13 cellular contexts compared by ENCODE assay signal in the genomic region with DNA sequence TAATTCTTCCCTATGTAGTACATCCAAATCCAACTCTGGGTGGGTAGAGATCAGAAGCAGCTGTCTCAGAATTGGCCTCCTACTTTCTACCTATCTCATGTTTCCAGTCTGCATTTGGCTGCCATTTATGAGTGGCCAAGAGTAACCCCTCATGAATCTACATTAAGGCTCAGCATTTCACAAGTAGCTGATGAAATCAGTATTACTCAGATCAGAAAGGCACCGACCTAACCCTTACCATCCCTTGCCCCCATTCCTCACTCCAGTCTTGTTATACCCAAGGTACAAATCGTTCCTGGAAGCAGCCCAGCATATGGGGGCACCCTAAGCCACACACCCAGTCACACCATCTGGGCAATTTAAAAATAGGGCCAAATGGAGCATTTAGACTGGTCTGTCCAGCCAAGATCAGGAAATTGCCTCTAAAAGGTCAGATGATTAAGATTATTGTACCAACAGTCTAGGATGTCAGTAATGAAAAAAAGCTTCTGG. TPM values are rescaled to one million over a fixed set of nuclear protein-coding genes. Genes with fewer than 3 reads are reported as not detected.
DNase-seq lines count a peak whose midpoint lies in the region; ATAC-seq and TF ChIP-seq lines count a peak whose summit lies in the region.
"Had no signal": no experiment of that assay in that cellular context is flagged by ENCODE, and none has a peak within 500 bp of the region (broad histone marks: within the 10 kb centered on the region; RNA-seq: fewer than 3 reads in every experiment).

No MANE protein-coding gene starts in this region.

- no peak for TF ChIP-seq CTCF in PC-9 (conservative IDR thresholded peaks at IDR 0.05)

- BruUV-seq in PC-9 (replicated peaks; lab: Mats Ljungman, UMichigan), result no TSS peak

- peak overlapping the region; percentile 10 for H3K4me3 Mint-ChIP-seq in T-helper 2 cell treated with Interferon-gamma antibody and Interleukin-4, amounts not matched to agents 5 μg/mL and 100 μg/mL, for 36 hours
- H3K4me3 Mint-ChIP-seq in effector memory CD8-positive, alpha-beta T cell, result no peak overlapping the region

- peaks cover 12% of the 10 kb centered on the region; the same call in 1 of the 2 replicates for H3K4me1 ChIP-seq in PC-9 (replicated peaks; ENCODE audit: insufficient read depth)

- H3K27me3 ChIP-seq in PC-9 (ENCODE audit: insufficient read depth, low read depth), result no peaks in the 10 kb centered on the region

- peak; percentile 63 for ATAC-seq in sciatic nerve
- ATAC-seq in effector memory CD8-positive, alpha-beta T cell (replicated peaks), result no peak
- ATAC-seq: K562, left lobe of liver had no signal

- H4K20me1 ChIP-seq in PC-9 (ENCODE audit: insufficient read depth), result no peaks in the 10 kb centered on the region

- H3K36me3 Mint-ChIP-seq in T-helper 2 cell treated with Interferon-gamma antibody and Interleukin-4, amounts not matched to agents 5 μg/mL and 100 μg/mL, for 36 hours (ENCODE audit: low read depth), result peaks cover 62% of the 10 kb centered on the region
- H3K36me3 Mint-ChIP-seq in effector memory CD8-positive, alpha-beta T cell (ENCODE audit: insufficient read depth), result peaks cover 11% of the 10 kb centered on the region

- DNase-seq in T-helper 2 cell treated with Interferon-gamma antibody and Interleukin-4, amounts not matched to agents 5 μg/mL and 100 μg/mL, for 36 hours (ENCODE audit: low spot score), result no peak
- DNase-seq in T-helper 2 cell (no peak), PC-9 (no peak), cerebellum (ENCODE audit: low spot score) (peak; percentile 24), sciatic nerve (ENCODE audit: low spot score) (no peak), CD1c-positive myeloid dendritic cell (ENCODE audit: extremely low spot score) (no peak), RKO (ENCODE audit: low spot score) (no peak)
- DNase-seq in effector memory CD8-positive, alpha-beta T cell, result no peak
- DNase-seq: activated CD4-positive, alpha-beta T cell treated with anti-CD3 and anti-CD28 coated beads, Interleukin-2, amount 50 U/mL, for 48 hours; SHP77 treated with DMSO at 0.1 percent for 48 hours had no signal

- peaks cover 9% of the 10 kb centered on the region for H3K9me3 Mint-ChIP-seq in T-helper 2 cell treated with Interferon-gamma antibody and Interleukin-4, amounts not matched to agents 5 μg/mL and 100 μg/mL, for 36 hours
- H3K9me3 Mint-ChIP-seq in effector memory CD8-positive, alpha-beta T cell, result peaks cover 0 to 5% of the 10 kb centered on the region in 2 donors

- no peaks in the 10 kb centered on the region for H3K9me2 ChIP-seq in PC-9 (ENCODE audit: insufficient read depth)

- peaks cover 69% of the 10 kb centered on the region for H3K4me1 Mint-ChIP-seq in T-helper 2 cell treated with Interferon-gamma antibody and Interleukin-4, amounts not matched to agents 5 μg/mL and 100 μg/mL, for 36 hours (ENCODE audit: low read depth)
- H3K4me1 Mint-ChIP-seq in effector memory CD8-positive, alpha-beta T cell (ENCODE audit: low read depth in 2 of 2), result peaks cover 37 to 53% of the 10 kb centered on the region in 2 donors

- H2AFZ ChIP-seq in PC-9, result no peak overlapping the region

- H3K4me3 ChIP-seq in PC-9, result no peak overlapping the region
- H3K4me3 ChIP-seq: K562 had no signal

- H3K79me2 ChIP-seq in PC-9 (ENCODE audit: low read depth), result no peaks in the 10 kb centered on the region

- no peaks in the 10 kb centered on the region for H3K27me3 Mint-ChIP-seq in T-helper 2 cell treated with Interferon-gamma antibody and Interleukin-4, amounts not matched to agents 5 μg/mL and 100 μg/mL, for 36 hours (ENCODE audit: low read depth)
- no peaks in the 10 kb centered on the region for H3K27me3 Mint-ChIP-seq in effector memory CD8-positive, alpha-beta T cell

- peak overlapping the region; percentile 21; the same call in 1 of the 2 replicates for H3K4me2 ChIP-seq in PC-9

- no peaks in the 10 kb centered on the region for H3K36me3 ChIP-seq in PC-9 (ENCODE audit: low read depth)

- H3F3A ChIP-seq in PC-9 (ENCODE audit: insufficient read depth, low read depth), result no peaks in the 10 kb centered on the region

- H3K27ac ChIP-seq in PC-9, result no peak overlapping the region

- POLR2A ChIA-PET in PC-9 (lab: Charles Lee; ENCODE audit: unreplicated experiment), result no interaction called here

- peak overlapping the region; percentile 51 for H3K27ac Mint-ChIP-seq in T-helper 2 cell treated with Interferon-gamma antibody and Interleukin-4, amounts not matched to agents 5 μg/mL and 100 μg/mL, for 36 hours
- peak overlapping the region in 1 of 2 donors; percentile 61 for H3K27ac Mint-ChIP-seq in effector memory CD8-positive, alpha-beta T cell

- CTCF ChIA-PET in PC-9 (lab: Charles Lee), result no interaction called here

- intact Hi-C loops in PC-9 (cut with micrococcal nuclease; ENCODE audit: unreplicated experiment), result no loop called here
- intact Hi-C loops in sciatic nerve (cut with DNase I), result no loop called here

- no peaks in the 10 kb centered on the region for H3K9me3 ChIP-seq in PC-9 (ENCODE audit: insufficient read depth, low read depth)

RNA-seq across cellular contexts. Expression of a gene that starts 37.0 kb away (rescaled TPM):
- total RNA-seq in PC-9 (2021) (not detected in 2 replicates), cerebellum (1.00 TPM), sciatic nerve (3.4 TPM)
- total RNA-seq: A673 had no signal
